In the genomic region with DNA sequence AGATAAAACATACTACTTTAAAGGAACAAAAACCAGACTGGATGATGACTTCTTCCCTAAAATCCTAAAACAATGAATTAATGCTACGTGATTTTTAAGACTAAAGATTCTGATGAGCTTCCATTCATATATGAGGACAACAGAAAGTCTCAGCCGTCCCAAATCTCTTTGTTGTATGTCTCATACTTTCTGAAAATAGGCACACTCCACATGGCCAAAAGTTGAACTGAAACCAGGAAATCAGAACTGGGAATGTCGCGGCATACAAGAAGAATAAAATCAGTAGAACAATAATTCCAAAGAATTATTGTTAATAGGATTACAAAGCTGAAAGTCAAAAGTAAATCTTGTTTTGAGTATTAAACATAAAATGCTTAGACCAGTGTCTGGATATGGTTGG, we compare ENCODE assay signal across 25 cellular contexts.
"Had no signal": no experiment of that assay in that cellular context is flagged by ENCODE, and none has a peak within 500 bp of the region (broad histone marks: within the 10 kb centered on the region; RNA-seq: fewer than 3 reads in every experiment).

No MANE protein-coding gene starts in this region.

- H3K4me3 Mint-ChIP-seq: effector memory CD8-positive, alpha-beta T cell; memory B cell; natural killer cell; stimulated activated effector memory CD8-positive, alpha-beta T cell treated with anti-CD3 and anti-CD28 coated beads, Interleukin-12 subunit alpha, Interleukin-12 subunit beta, amount 100 ng/mL, for 72 hours had no signal

- H3K27ac ChIP-seq: coronary artery, esophagus squamous epithelium, lower lobe of right lung, pancreas, prostate gland, sigmoid colon, stomach, thyroid gland, vagina had no signal

- H3K36me3 Mint-ChIP-seq: memory B cell; natural killer cell; stimulated activated effector memory CD8-positive, alpha-beta T cell treated with anti-CD3 and anti-CD28 coated beads, Interleukin-12 subunit alpha, Interleukin-12 subunit beta, amount 100 ng/mL, for 72 hours had no signal

- H3K27ac Mint-ChIP-seq: effector memory CD8-positive, alpha-beta T cell; memory B cell; natural killer cell; stimulated activated effector memory CD8-positive, alpha-beta T cell treated with anti-CD3 and anti-CD28 coated beads, Interleukin-12 subunit alpha, Interleukin-12 subunit beta, amount 100 ng/mL, for 72 hours had no signal

- H3K4me1 Mint-ChIP-seq: memory B cell; natural killer cell; stimulated activated effector memory CD8-positive, alpha-beta T cell treated with anti-CD3 and anti-CD28 coated beads, Interleukin-12 subunit alpha, Interleukin-12 subunit beta, amount 100 ng/mL, for 72 hours had no signal

- H3K27me3 ChIP-seq: esophagus squamous epithelium, pancreas, sigmoid colon, thyroid gland, vagina had no signal

- H3K9me3 Mint-ChIP-seq: effector memory CD8-positive, alpha-beta T cell; natural killer cell; stimulated activated effector memory CD8-positive, alpha-beta T cell treated with anti-CD3 and anti-CD28 coated beads, Interleukin-12 subunit alpha, Interleukin-12 subunit beta, amount 100 ng/mL, for 72 hours had no signal

- H3K36me3 ChIP-seq: esophagus squamous epithelium, lower lobe of right lung, pancreas, prostate gland, sigmoid colon, stomach, thyroid gland, vagina had no signal

- ATAC-seq: effector memory CD8-positive, alpha-beta T cell; left ventricle myocardium superior; lower lobe of right lung; natural killer cell; pancreas; right cardiac atrium; stimulated activated effector memory CD8-positive, alpha-beta T cell treated with anti-CD3 and anti-CD28 coated beads, Interleukin-12 subunit alpha, Interleukin-12 subunit beta, amount 100 ng/mL, for 72 hours had no signal

- H3K4me1 ChIP-seq: esophagus squamous epithelium, lower lobe of right lung, pancreas, prostate gland, sigmoid colon, stomach, thyroid gland, vagina had no signal

- H3K4me3 ChIP-seq: coronary artery, esophagus squamous epithelium, lower lobe of right lung, pancreas, prostate gland, sigmoid colon, stomach, thyroid gland, vagina had no signal

- DNase-seq: dermis blood vessel endothelial cell; effector memory CD8-positive, alpha-beta T cell; erythroblast; esophagus squamous epithelium; head of caudate nucleus; left ventricle myocardium superior; lower lobe of right lung; natural killer cell; occipital lobe; pancreas; right cardiac atrium; sigmoid colon; stimulated activated CD4-positive, alpha-beta T cell treated with anti-CD3 and anti-CD28 coated beads, Interleukin-2, amount 100 ng/mL, for 24 hours; stimulated activated CD4-positive, alpha-beta T cell treated with anti-CD3 and anti-CD28 coated beads, Interleukin-4, amount 100 ng/mL, for 24 hours; stimulated activated naive CD4-positive, alpha-beta T cell treated with Interleukin-2 at 50 U/mL for 16 hours; stomach; thyroid gland; trophoblast cell had no signal

- H3K9me3 ChIP-seq: esophagus squamous epithelium, lower lobe of right lung, pancreas, prostate gland, sigmoid colon, stomach, thyroid gland, vagina had no signal

- FAIRE-seq: frontal cortex, keratinocyte, pancreas had no signal
